Comparison of ENCODE assay signal across 22 cellular contexts in genomic region chr6:11458509-11458908, GRCh38.
"Had no signal": no experiment of that assay in that cellular context is flagged by ENCODE, and none has a peak within 500 bp of the region (broad histone marks: within the 10 kb centered on the region; RNA-seq: fewer than 3 reads in every experiment).

No MANE protein-coding gene starts in this region.

- H3K9me3 ChIP-seq: ascending aorta, body of pancreas, SJSA1 had no signal

- H3K4me1 ChIP-seq: ascending aorta, body of pancreas had no signal

- H3K4me3 Mint-ChIP-seq: activated CD4-positive, alpha-beta memory T cell treated with anti-CD3 and anti-CD28 coated beads for 36 hours; activated T-cell treated with anti-CD3 and anti-CD28 coated beads, Interleukin-2, amount 50 U/mL, for 4 hours; T-helper 1 cell treated with Interleukin-12 subunit alpha and Interleukin-12 subunit beta and Interleukin-4 antibody, amounts not matched to agents 30 μg/mL and 1 μg/mL, for 36 hours had no signal

- H3K4me3 ChIP-seq: ascending aorta, body of pancreas, SJSA1 had no signal

- ATAC-seq: body of pancreas, PC-3, SK-N-SH treated with all-trans-retinoic acid at 6 μM for 48 hours had no signal

- H3K27me3 ChIP-seq: ascending aorta, body of pancreas, SJSA1 had no signal

- H3K27ac ChIP-seq: ascending aorta, body of pancreas, SJSA1 had no signal

- H3K36me3 Mint-ChIP-seq: activated CD4-positive, alpha-beta memory T cell treated with anti-CD3 and anti-CD28 coated beads for 36 hours had no signal

- H3K27me3 Mint-ChIP-seq: activated CD4-positive, alpha-beta memory T cell treated with anti-CD3 and anti-CD28 coated beads for 36 hours had no signal

- H3K36me3 ChIP-seq: ascending aorta, SJSA1 had no signal

- DNase-seq: activated CD4-positive, CD25-positive, alpha-beta regulatory T cell treated with anti-CD3 and anti-CD28 coated beads, Interleukin-2, amount 50 U/mL, for 72 hours; activated CD8-positive, alpha-beta memory T cell treated with anti-CD3 and anti-CD28 coated beads for 24 hours; activated effector memory CD4-positive, alpha-beta T cell treated with anti-CD3 and anti-CD28 coated beads, Interleukin-2, amount 50 U/mL, for 16 hours; activated naive CD4-positive, alpha-beta T cell treated with Interleukin-2 at 50 U/mL for 16 hours; activated naive CD8-positive, alpha-beta T cell treated with anti-CD3 and anti-CD28 coated beads, Interleukin-2, amount 50 U/mL, for 24 hours; activated T-cell treated with anti-CD3 and anti-CD28 coated beads, Interleukin-2, amount 50 U/mL, for 4 hours; amniotic stem cell; body of pancreas; central memory CD4-positive, alpha-beta T cell; NCI-H1105 treated with DMSO at 0.1 percent for 48 hours; NCI-H1930; NCI-H2171; NCI-H2227 treated with DMSO at 0.1 percent for 48 hours; NCI-H446 treated with DMSO at 0.1 percent for 48 hours; NCI-H82; PC-3; SHP77 had no signal

- H3K9me3 Mint-ChIP-seq: activated naive CD8-positive, alpha-beta T cell treated with anti-CD3 and anti-CD28 coated beads, Interleukin-2, amount 50 U/mL, for 24 hours had no signal
